8 cellular contexts compared by ENCODE assay signal in the genomic region with DNA sequence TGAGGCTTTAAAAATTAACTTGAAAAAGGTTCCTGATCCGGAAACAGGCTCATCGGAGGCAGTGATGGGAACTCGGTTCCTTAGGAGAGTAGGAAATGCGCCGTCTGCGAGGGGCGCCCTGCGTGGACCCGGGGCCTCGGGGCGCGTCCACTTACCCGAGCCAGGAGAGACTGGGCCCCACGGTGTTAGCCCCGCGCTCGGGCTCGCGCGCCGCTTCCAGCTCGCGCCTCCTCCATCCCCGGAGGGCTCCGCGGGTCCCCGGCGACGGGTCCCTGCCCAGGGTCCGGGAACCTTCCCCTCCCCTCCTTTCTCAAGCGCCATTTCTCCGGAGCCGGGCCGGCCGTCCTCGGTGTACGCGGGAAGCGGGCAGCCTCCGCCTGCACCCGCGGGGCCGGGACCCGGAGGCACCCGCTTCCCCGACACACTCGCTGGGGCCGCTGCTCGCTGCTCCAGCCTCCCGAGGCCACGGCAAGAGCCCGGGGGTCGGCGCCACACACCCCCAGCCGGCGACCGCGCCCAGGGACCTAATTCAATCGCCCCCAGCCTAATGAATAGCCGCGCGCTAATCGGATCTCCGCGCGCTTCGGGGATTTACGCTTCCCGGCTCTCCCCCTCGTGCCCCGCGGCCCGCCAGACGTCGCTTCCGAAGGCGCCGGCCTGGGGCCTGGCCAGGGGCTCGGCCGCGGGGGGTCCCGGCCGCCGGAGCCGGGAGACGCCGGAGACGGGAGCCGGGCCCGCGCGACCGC. TPM values are rescaled to one million over a fixed set of nuclear protein-coding genes. Genes with fewer than 3 reads are reported as not detected.
DNase-seq lines count a peak whose midpoint lies in the region; ATAC-seq lines count a peak whose summit lies in the region.

No MANE protein-coding gene starts in this region.

- H2BK5ac ChIP-seq in mesendoderm (ENCODE audit: low read length): no peak overlapping the region

- no peaks in the 10 kb centered on the region for H3K9me3 Mint-ChIP-seq in stimulated activated naive CD8-positive, alpha-beta T cell treated with anti-CD3 and anti-CD28 coated beads, Interleukin-15, Interleukin-2, amounts not matched to agents 100 ng/mL and 50 ng/mL, for 24 hours
- no peaks in the 10 kb centered on the region for H3K9me3 Mint-ChIP-seq in central memory CD8-positive, alpha-beta T cell

- H3K27me3 ChIP-seq in mesendoderm (ENCODE audit: insufficient read depth, low read length, poor library complexity) (peaks cover 4% of the 10 kb centered on the region), aorta (ENCODE audit: control insufficient read depth in 1 of 2, insufficient read depth in 2 of 2, low read length in 1 of 2) (no peaks in the 10 kb centered on the region)

- peak overlapping the region; percentile 98 for H3K4ac ChIP-seq in mesendoderm (ENCODE audit: low read depth, low read length)

- H3K27me3 Mint-ChIP-seq in stimulated activated naive CD8-positive, alpha-beta T cell treated with anti-CD3 and anti-CD28 coated beads, Interleukin-15, Interleukin-2, amounts not matched to agents 100 ng/mL and 50 ng/mL, for 24 hours: peaks cover 47% of the 10 kb centered on the region
- peaks cover 64% of the 10 kb centered on the region for H3K27me3 Mint-ChIP-seq in central memory CD8-positive, alpha-beta T cell

- peaks cover 12% of the 10 kb centered on the region for H3K79me1 ChIP-seq in mesendoderm (ENCODE audit: low read length)

- H3K9ac ChIP-seq in mesendoderm (ENCODE audit: low read length): peak overlapping the region; percentile 77

- H3K36me3 Mint-ChIP-seq in stimulated activated naive CD8-positive, alpha-beta T cell treated with anti-CD3 and anti-CD28 coated beads, Interleukin-15, Interleukin-2, amounts not matched to agents 100 ng/mL and 50 ng/mL, for 24 hours (ENCODE audit: low read depth): no peaks in the 10 kb centered on the region
- peaks cover 25% of the 10 kb centered on the region for H3K36me3 Mint-ChIP-seq in central memory CD8-positive, alpha-beta T cell (ENCODE audit: insufficient read depth)

- H4K5ac ChIP-seq in mesendoderm (ENCODE audit: low read length): no peak overlapping the region

- H3K79me2 ChIP-seq in mesendoderm (ENCODE audit: control insufficient read depth, insufficient read depth, low read length): peaks cover 32% of the 10 kb centered on the region

- peak overlapping the region; percentile 82 for H3K56ac ChIP-seq in mesendoderm (ENCODE audit: low read length)

- peak overlapping the region; percentile 46 for H2BK120ac ChIP-seq in mesendoderm (ENCODE audit: low read depth, low read length)

- no peak overlapping the region for H3K27ac Mint-ChIP-seq in stimulated activated naive CD8-positive, alpha-beta T cell treated with anti-CD3 and anti-CD28 coated beads, Interleukin-15, Interleukin-2, amounts not matched to agents 100 ng/mL and 50 ng/mL, for 24 hours
- H3K27ac Mint-ChIP-seq in central memory CD8-positive, alpha-beta T cell (ENCODE audit: low read depth): no peak overlapping the region

- H3K4me3 Mint-ChIP-seq in stimulated activated naive CD8-positive, alpha-beta T cell treated with anti-CD3 and anti-CD28 coated beads, Interleukin-15, Interleukin-2, amounts not matched to agents 100 ng/mL and 50 ng/mL, for 24 hours: peak overlapping the region; percentile 17
- peak overlapping the region; percentile 37 for H3K4me3 Mint-ChIP-seq in central memory CD8-positive, alpha-beta T cell

- peak overlapping the region; percentile 66 for H3K4me2 ChIP-seq in mesendoderm (ENCODE audit: low read length)

- H3K4me1 Mint-ChIP-seq in stimulated activated naive CD8-positive, alpha-beta T cell treated with anti-CD3 and anti-CD28 coated beads, Interleukin-15, Interleukin-2, amounts not matched to agents 100 ng/mL and 50 ng/mL, for 24 hours (ENCODE audit: low read depth): peaks cover 20% of the 10 kb centered on the region
- H3K4me1 Mint-ChIP-seq in central memory CD8-positive, alpha-beta T cell: peaks cover 13% of the 10 kb centered on the region

- H3K23ac ChIP-seq in mesendoderm (ENCODE audit: low read length): peak overlapping the region; percentile 51

- H2AK5ac ChIP-seq in mesendoderm (ENCODE audit: low read length): no peak overlapping the region

- H3K27ac ChIP-seq in mesendoderm (ENCODE audit: low read depth, low read length): peak overlapping the region; percentile 91
- H3K27ac ChIP-seq in aorta (ENCODE audit: low read depth in 1 of 2, low read length in 2 of 2): peak overlapping the region; percentile 52 to 81

- intact Hi-C loops in aorta (cut with DNase I): loop anchor here (5.0 to 10.0 kb wide), 2 partner anchors 96 to 212 kb away; a partner anchor contains a TSS

- no peaks in the 10 kb centered on the region for H3K9me3 ChIP-seq in aorta (ENCODE audit: control insufficient read depth, low read length)

- WGBS in mesendoderm (ENCODE audit: extremely low coverage, insufficient coverage, low lambda C conversion rate): no CpG with 5 or more reads among the region's 93 CpGs
- 12 to 13% methylated on average over 87 to 93 of the region's 93 CpGs for WGBS in aorta, 2 donors

- H3K4me1 ChIP-seq in mesendoderm (ENCODE audit: control insufficient read depth, low read depth, low read length) (peaks cover 18% of the 10 kb centered on the region), aorta (ENCODE audit: control insufficient read depth in 1 of 2, insufficient read depth in 2 of 2, low read length in 2 of 2) (no peaks in the 10 kb centered on the region)

- no peak for DNase-seq in stimulated activated naive CD8-positive, alpha-beta T cell treated with anti-CD3 and anti-CD28 coated beads, Interleukin-15, Interleukin-2, amounts not matched to agents 100 U/mL and 50 U/mL, for 24 hours
- no peak for DNase-seq in central memory CD8-positive, alpha-beta T cell (ENCODE audit: low spot score in 2 of 2)
- DNase-seq in mesendoderm (peak; percentile 54), aorta (no peak), COR-L47 (lab: John Stamatoyannopoulos, UW) (no peak), NCI-H510A treated with DMSO at 0.1 percent for 48 hours (lab: John Stamatoyannopoulos, UW) (no peak)

- ATAC-seq in stimulated activated naive CD8-positive, alpha-beta T cell treated with anti-CD3 and anti-CD28 coated beads, Interleukin-15, Interleukin-2, amounts not matched to agents 100 U/mL and 50 U/mL, for 24 hours: no peak
- ATAC-seq in central memory CD8-positive, alpha-beta T cell (replicated peaks; ENCODE audit: extremely low read depth, poor library complexity, severe bottlenecking): no peak
- ATAC-seq in aorta (ENCODE audit: low FRiP score) (no peak), HG03439 (IDR thresholded peaks at IDR 0.05; ENCODE audit: unreplicated experiment) (no peak)

- no peak overlapping the region for H2BK15ac ChIP-seq in mesendoderm (replicated peaks; ENCODE audit: low read depth)

- peak overlapping the region; percentile 97 for H3K18ac ChIP-seq in mesendoderm (ENCODE audit: low read length)

- peak overlapping the region; percentile 59 for H3K4me3 ChIP-seq in mesendoderm (ENCODE audit: low read length)
- H3K4me3 ChIP-seq in aorta (ENCODE audit: low read length in 2 of 2): peak overlapping the region; percentile 77 to 90

- H3K36me3 ChIP-seq in mesendoderm (ENCODE audit: control insufficient read depth, insufficient read depth, low read length): no peaks in the 10 kb centered on the region
- H3K36me3 ChIP-seq in aorta (ENCODE audit: control insufficient read depth in 1 of 2, insufficient read depth in 2 of 2, low read length in 1 of 2): no peaks in the 10 kb centered on the region

- peak overlapping the region; percentile 42 for H4K8ac ChIP-seq in mesendoderm (ENCODE audit: low read depth, low read length)

RNA-seq across cellular contexts. Expression of a gene that starts 2.2 kb away (rescaled TPM):
- polyA plus RNA-seq in mesendoderm (2013, experiment 1 of 2): 1.6 TPM
- polyA plus RNA-seq in mesendoderm (2013, experiment 2 of 2): 2.1 TPM
- total RNA-seq in aorta: 10 to 100 TPM; 22.8 to 49.3 TPM
- 10 to 100 TPM in 1 of 2 donors, 1 to 10 TPM in 1; 3.9 to 16.8 TPM for polyA plus RNA-seq in aorta
